In genomic region chr11:128564642-128565245, GRCh38 we compare ENCODE assay signal across 16 cellular contexts.
"Had no signal": no experiment of that assay in that cellular context is flagged by ENCODE, and none has a peak within 500 bp of the region (broad histone marks: within the 10 kb centered on the region; RNA-seq: fewer than 3 reads in every experiment).

No MANE protein-coding gene starts in this region.

- H3K4me1 Mint-ChIP-seq: brain had no signal

- H3K36me3 Mint-ChIP-seq: brain; stimulated activated effector memory CD8-positive, alpha-beta T cell treated with anti-CD3 and anti-CD28 coated beads, Interleukin-12 subunit alpha, Interleukin-12 subunit beta, amount 100 ng/mL, for 72 hours had no signal

- DNase-seq: activated CD4-positive, alpha-beta T cell treated with anti-CD3 and anti-CD28 coated beads, Interleukin-2, amount 50 U/mL, for 1 hour; activated CD8-positive, alpha-beta memory T cell treated with anti-CD3 and anti-CD28 coated beads for 24 hours; activated naive CD8-positive, alpha-beta T cell treated with anti-CD3 and anti-CD28 coated beads, Interleukin-2, amount 10 ng/mL, durations not matched to agents 7 days and 5 days; effector memory CD4-positive, alpha-beta T cell; foreskin keratinocyte; lower lobe of right lung; naive thymus-derived CD4-positive, alpha-beta T cell; pancreas; uterus had no signal

- H3K4me1 ChIP-seq: foreskin keratinocyte, pancreas, uterus had no signal

- H3K36me3 ChIP-seq: lower lobe of right lung, pancreas, tibial nerve, uterus had no signal

- H3K27me3 ChIP-seq: pancreas, tibial nerve, uterus had no signal

- H3K9me3 ChIP-seq: lower lobe of right lung, pancreas, tibial nerve, uterus had no signal

- H3K27me3 Mint-ChIP-seq: central memory CD8-positive, alpha-beta T cell; naive thymus-derived CD4-positive, alpha-beta T cell had no signal

- H3K27ac ChIP-seq: coronary artery, foreskin keratinocyte, lower lobe of right lung, pancreas, tibial nerve, uterus had no signal

- H3K4me3 ChIP-seq: coronary artery, lower lobe of right lung, pancreas, tibial nerve, uterus had no signal

- H3K9me3 Mint-ChIP-seq: central memory CD8-positive, alpha-beta T cell; stimulated activated effector memory CD8-positive, alpha-beta T cell treated with anti-CD3 and anti-CD28 coated beads, Interleukin-12 subunit alpha, Interleukin-12 subunit beta, amount 100 ng/mL, for 72 hours had no signal

- ATAC-seq: activated CD4-positive, CD25-positive, alpha-beta regulatory T cell treated with anti-CD3 and anti-CD28 coated beads, Interleukin-2, amount 50 U/mL, for 24 hours; foreskin keratinocyte; pancreas had no signal

- H3K27ac Mint-ChIP-seq: activated naive CD8-positive, alpha-beta T cell treated with anti-CD3 and anti-CD28 coated beads, Interleukin-2, amount 10 ng/mL, durations not matched to agents 7 days and 5 days; activated T-helper 1 cell treated with anti-CD3 and anti-CD28 coated beads, Interleukin-12 subunit alpha, Interleukin-12 subunit beta, Interleukin-2, Interleukin-4 antibody, amounts not matched to agents 30 ng/mL and 10 ng/mL and 1 ng/mL, durations not matched to agents 14 hours and 24 hours and 36 hours; brain had no signal

- H3K4me3 Mint-ChIP-seq: activated naive CD8-positive, alpha-beta T cell treated with anti-CD3 and anti-CD28 coated beads, Interleukin-2, amount 10 ng/mL, durations not matched to agents 7 days and 5 days; activated T-helper 1 cell treated with anti-CD3 and anti-CD28 coated beads, Interleukin-12 subunit alpha, Interleukin-12 subunit beta, Interleukin-2, Interleukin-4 antibody, amounts not matched to agents 30 ng/mL and 10 ng/mL and 1 ng/mL, durations not matched to agents 14 hours and 24 hours and 36 hours; brain; central memory CD8-positive, alpha-beta T cell; stimulated activated effector memory CD8-positive, alpha-beta T cell treated with anti-CD3 and anti-CD28 coated beads, Interleukin-12 subunit alpha, Interleukin-12 subunit beta, amount 100 ng/mL, for 72 hours had no signal
